Comparison of ENCODE assay signal across 12 cellular contexts in the genomic region with DNA sequence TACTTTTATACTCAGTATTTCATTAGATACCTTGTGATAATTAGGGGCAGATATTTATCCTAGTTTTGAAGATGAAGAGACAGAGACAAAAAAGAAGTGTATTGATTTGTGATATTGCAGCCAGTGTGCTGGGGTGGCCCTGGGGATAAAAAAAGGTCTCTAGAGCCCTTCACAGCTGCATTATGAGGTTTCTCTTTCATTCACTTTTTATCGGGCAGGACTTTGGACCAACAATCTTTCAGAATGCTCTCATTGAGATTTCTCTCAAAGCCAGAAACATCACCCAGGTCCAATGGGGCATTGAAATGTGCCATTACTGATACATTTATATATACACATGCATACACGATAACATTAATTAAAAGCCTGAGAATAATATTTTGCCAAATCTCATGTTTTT. TPM values are rescaled to one million over a fixed set of nuclear protein-coding genes. Genes with fewer than 3 reads are reported as not detected.
DNase-seq lines count a peak whose midpoint lies in the region; ATAC-seq and TF ChIP-seq lines count a peak whose summit lies in the region.
"Had no signal": no experiment of that assay in that cellular context is flagged by ENCODE, and none has a peak within 500 bp of the region (broad histone marks: within the 10 kb centered on the region; RNA-seq: fewer than 3 reads in every experiment).

No MANE protein-coding gene starts in this region.

- no peaks in the 10 kb centered on the region for H3K9me3 Mint-ChIP-seq in activated T-cell treated with anti-CD3 and anti-CD28 coated beads, Interleukin-2, amount 50 U/mL, for 72 hours
- no peaks in the 10 kb centered on the region for H3K9me3 Mint-ChIP-seq in memory B cell

- no peak for DNase-seq in activated T-cell treated with anti-CD3 and anti-CD28 coated beads, Interleukin-2, amount 50 U/mL, for 72 hours
- no peak for DNase-seq in activated T-cell treated with anti-CD3 and anti-CD28 coated beads for 4 hours
- no peak for DNase-seq in memory B cell (ENCODE audit: low spot score in 2 of 2)
- DNase-seq in stimulated activated CD4-positive, alpha-beta T cell treated with anti-CD3 and anti-CD28 coated beads, Interleukin-4, amount 100 ng/mL, for 24 hours = no peak
- DNase-seq in coronary artery (ENCODE audit: low spot score) = no peak
- DNase-seq in NK-92 (lab: John Stamatoyannopoulos, UW; ENCODE audit: unreplicated experiment) = no peak
- DNase-seq: Kasumi-1; stimulated activated naive CD4-positive, alpha-beta T cell had no signal

- H3K27ac ChIP-seq in coronary artery = no peak overlapping the region
- H3K27ac ChIP-seq: cardiac muscle cell had no signal

- peaks cover 22% of the 10 kb centered on the region for H3K4me1 Mint-ChIP-seq in activated T-cell treated with anti-CD3 and anti-CD28 coated beads, Interleukin-2, amount 50 U/mL, for 72 hours (ENCODE audit: low read depth)
- peaks cover 5% of the 10 kb centered on the region for H3K4me1 Mint-ChIP-seq in memory B cell

- H3K36me3 Mint-ChIP-seq in activated T-cell treated with anti-CD3 and anti-CD28 coated beads, Interleukin-2, amount 50 U/mL, for 72 hours (ENCODE audit: insufficient read depth in 2 of 2) = peaks cover 10 to 20% of the 10 kb centered on the region in 2 donors
- H3K36me3 Mint-ChIP-seq in memory B cell = peaks cover 9% of the 10 kb centered on the region

- ATAC-seq in activated T-cell treated with anti-CD3 and anti-CD28 coated beads, Interleukin-2, amount 50 U/mL, for 72 hours (replicated peaks in 1 of 2) = no peak
- peak; percentile 64 for ATAC-seq in GM21529 (IDR thresholded peaks at IDR 0.05; ENCODE audit: unreplicated experiment)
- ATAC-seq in HG03159 (IDR thresholded peaks at IDR 0.05; ENCODE audit: unreplicated experiment) = peak; percentile 71
- ATAC-seq in memory B cell (ENCODE audit: low read depth) = peak; percentile 38

- H3K4me3 Mint-ChIP-seq in activated T-cell treated with anti-CD3 and anti-CD28 coated beads, Interleukin-2, amount 50 U/mL, for 72 hours = peak overlapping the region; percentile 12 to 71
- no peak overlapping the region for H3K4me3 Mint-ChIP-seq in memory B cell

- H3K27me3 Mint-ChIP-seq in activated T-cell treated with anti-CD3 and anti-CD28 coated beads, Interleukin-2, amount 50 U/mL, for 72 hours (ENCODE audit: low read depth) = no peaks in the 10 kb centered on the region
- no peaks in the 10 kb centered on the region for H3K27me3 Mint-ChIP-seq in memory B cell

- no peak overlapping the region for H3K4me3 ChIP-seq in coronary artery
- H3K4me3 ChIP-seq: cardiac muscle cell, HAP-1 had no signal

- H3K27ac Mint-ChIP-seq in activated T-cell treated with anti-CD3 and anti-CD28 coated beads, Interleukin-2, amount 50 U/mL, for 72 hours = peak overlapping the region; percentile 90
- H3K27ac Mint-ChIP-seq in memory B cell = peak overlapping the region; percentile 69

- no peak for TF ChIP-seq CTCF in coronary artery (IDR thresholded peaks at IDR 0.05)

RNA-seq across cellular contexts. Expression of a gene that starts 20.5 kb away (rescaled TPM):
- total RNA-seq in activated T-cell treated with anti-CD3 and anti-CD28 coated beads, Interleukin-2, amount 50 U/mL, for 72 hours = 100 to 1,000 TPM in 1 of 2 donors, 10 to 100 TPM in 1; 95.9 to 104 TPM

RNA-seq across cellular contexts. Expression of a gene that starts 36.0 kb away (rescaled TPM):
- total RNA-seq in activated T-cell treated with anti-CD3 and anti-CD28 coated beads, Interleukin-2, amount 50 U/mL, for 72 hours = 100 to 1,000 TPM; 131 to 149 TPM

RNA-seq across cellular contexts. Expression of a gene that starts 36.3 kb away (rescaled TPM):
- 100 to 1,000 TPM; 123 to 148 TPM for total RNA-seq in activated T-cell treated with anti-CD3 and anti-CD28 coated beads, Interleukin-2, amount 50 U/mL, for 72 hours

Comparison
In these comparisons a context has a peak if more than half of its experiments do, and no peak if none do; other contexts are left out.
1. ATAC-seq: peak in GM21529 (single experiment), HG03159 (single experiment) and memory B cell (single experiment); none in activated T-cell treated with anti-CD3 and anti-CD28 coated beads, Interleukin-2, amount 50 U/mL, for 72 hours (0 of 2).